1 cellular context compared by ENCODE assay signal in the genomic region with DNA sequence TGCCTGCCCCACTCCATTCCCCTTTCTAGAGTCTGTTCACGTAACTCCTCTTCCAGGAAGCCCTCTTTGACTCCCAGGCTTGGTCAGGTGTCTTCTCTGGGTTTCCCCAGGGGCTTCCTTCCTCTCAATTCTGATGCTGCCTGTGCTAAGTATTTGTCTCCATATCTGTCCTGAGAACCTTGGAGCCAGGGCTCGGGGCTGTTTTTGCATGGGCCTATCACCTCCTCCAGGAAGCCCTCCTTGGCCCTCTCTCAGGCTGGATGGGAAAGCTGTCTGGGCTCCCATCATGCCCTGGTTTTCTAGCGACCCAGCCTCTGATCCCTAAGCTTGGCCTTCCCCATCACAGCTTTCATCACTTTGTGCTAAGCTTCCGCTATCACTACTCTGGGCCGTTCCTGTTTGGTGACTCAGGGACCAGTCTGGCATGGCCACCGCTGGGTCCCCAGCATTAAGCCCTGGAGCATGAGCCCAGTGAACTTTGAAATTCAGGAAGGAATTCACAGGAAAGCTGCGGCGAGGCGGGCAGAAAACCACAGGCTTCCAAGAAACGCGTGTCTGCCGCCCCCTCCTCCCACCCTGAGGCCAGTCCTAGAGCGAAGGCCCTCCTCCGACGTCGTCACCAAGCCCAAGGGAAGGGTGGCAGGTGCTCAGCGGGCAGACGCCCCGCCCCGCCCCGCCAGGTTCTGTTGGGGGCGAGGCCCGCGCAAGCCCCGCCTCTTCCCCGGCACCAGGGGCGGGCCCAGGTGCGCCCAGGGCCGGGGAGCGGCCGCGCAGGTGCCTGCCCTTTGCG.
TF ChIP-seq lines count a peak whose summit lies in the region.

No MANE protein-coding gene starts in this region.

TF ChIP-seq in WTC11, 78 proteins besides CTCF, POLR2A, EP300 and RAD21 (continued from another document):
- TF ChIP-seq ZNF121 (CRISPR knock-in tag; IDR thresholded peaks at IDR 0.05) (peak; percentile 57), NR3C1 (CRISPR knock-in tag; conservative IDR thresholded peaks at IDR 0.05; ENCODE audit: low read depth) (no peak), SMAD3 (CRISPR knock-in tag; IDR thresholded peaks at IDR 0.05; ENCODE audit: borderline replicate concordance) (0 out of 2 replicates have a peak, but pooled peaks have one; percentile 34), MXD4 (CRISPR knock-in tag; IDR thresholded peaks at IDR 0.05; ENCODE audit: borderline replicate concordance) (no peak)
- TF ChIP-seq, protein P1, sequence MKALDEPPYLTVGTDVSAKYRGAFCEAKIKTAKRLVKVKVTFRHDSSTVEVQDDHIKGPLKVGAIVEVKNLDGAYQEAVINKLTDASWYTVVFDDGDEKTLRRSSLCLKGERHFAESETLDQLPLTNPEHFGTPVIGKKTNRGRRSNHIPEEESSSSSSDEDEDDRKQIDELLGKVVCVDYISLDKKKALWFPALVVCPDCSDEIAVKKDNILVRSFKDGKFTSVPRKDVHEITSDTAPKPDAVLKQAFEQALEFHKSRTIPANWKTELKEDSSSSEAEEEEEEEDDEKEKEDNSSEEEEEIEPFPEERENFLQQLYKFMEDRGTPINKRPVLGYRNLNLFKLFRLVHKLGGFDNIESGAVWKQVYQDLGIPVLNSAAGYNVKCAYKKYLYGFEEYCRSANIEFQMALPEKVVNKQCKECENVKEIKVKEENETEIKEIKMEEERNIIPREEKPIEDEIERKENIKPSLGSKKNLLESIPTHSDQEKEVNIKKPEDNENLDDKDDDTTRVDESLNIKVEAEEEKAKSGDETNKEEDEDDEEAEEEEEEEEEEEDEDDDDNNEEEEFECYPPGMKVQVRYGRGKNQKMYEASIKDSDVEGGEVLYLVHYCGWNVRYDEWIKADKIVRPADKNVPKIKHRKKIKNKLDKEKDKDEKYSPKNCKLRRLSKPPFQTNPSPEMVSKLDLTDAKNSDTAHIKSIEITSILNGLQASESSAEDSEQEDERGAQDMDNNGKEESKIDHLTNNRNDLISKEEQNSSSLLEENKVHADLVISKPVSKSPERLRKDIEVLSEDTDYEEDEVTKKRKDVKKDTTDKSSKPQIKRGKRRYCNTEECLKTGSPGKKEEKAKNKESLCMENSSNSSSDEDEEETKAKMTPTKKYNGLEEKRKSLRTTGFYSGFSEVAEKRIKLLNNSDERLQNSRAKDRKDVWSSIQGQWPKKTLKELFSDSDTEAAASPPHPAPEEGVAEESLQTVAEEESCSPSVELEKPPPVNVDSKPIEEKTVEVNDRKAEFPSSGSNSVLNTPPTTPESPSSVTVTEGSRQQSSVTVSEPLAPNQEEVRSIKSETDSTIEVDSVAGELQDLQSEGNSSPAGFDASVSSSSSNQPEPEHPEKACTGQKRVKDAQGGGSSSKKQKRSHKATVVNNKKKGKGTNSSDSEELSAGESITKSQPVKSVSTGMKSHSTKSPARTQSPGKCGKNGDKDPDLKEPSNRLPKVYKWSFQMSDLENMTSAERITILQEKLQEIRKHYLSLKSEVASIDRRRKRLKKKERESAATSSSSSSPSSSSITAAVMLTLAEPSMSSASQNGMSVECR (CRISPR knock-in tag; IDR thresholded peaks at IDR 0.05; ENCODE audit: borderline replicate concordance) = no peak
- TF ChIP-seq, protein P2, sequence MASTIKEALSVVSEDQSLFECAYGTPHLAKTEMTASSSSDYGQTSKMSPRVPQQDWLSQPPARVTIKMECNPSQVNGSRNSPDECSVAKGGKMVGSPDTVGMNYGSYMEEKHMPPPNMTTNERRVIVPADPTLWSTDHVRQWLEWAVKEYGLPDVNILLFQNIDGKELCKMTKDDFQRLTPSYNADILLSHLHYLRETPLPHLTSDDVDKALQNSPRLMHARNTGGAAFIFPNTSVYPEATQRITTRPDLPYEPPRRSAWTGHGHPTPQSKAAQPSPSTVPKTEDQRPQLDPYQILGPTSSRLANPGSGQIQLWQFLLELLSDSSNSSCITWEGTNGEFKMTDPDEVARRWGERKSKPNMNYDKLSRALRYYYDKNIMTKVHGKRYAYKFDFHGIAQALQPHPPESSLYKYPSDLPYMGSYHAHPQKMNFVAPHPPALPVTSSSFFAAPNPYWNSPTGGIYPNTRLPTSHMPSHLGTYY (CRISPR knock-in tag; IDR thresholded peaks at IDR 0.05) = no peak
